ENCODE assay signal across 5 cellular contexts in genomic region chr10:129648866-129649265, GRCh38.
"Had no signal": no experiment of that assay in that cellular context is flagged by ENCODE, and none has a peak within 500 bp of the region (broad histone marks: within the 10 kb centered on the region; RNA-seq: fewer than 3 reads in every experiment).

No MANE protein-coding gene starts in this region.

- H3K4me3 Mint-ChIP-seq: GM23338, H9, IgD-negative memory B cell had no signal

- DNase-seq: H9, HCEC 1CT had no signal

- H3K27ac Mint-ChIP-seq: GM23338, H9, IgD-negative memory B cell had no signal

- H3K9me3 Mint-ChIP-seq: GM23338, H9, IgD-negative memory B cell had no signal

- H3K4me3 ChIP-seq: GM23338 had no signal

- H3K27ac ChIP-seq: HL-60 had no signal

- H3K4me2 ChIP-seq: GM23338 had no signal

- H2AFZ ChIP-seq: GM23338 had no signal

- H3K27me3 Mint-ChIP-seq: IgD-negative memory B cell had no signal
